ENCODE assay signal across 21 cellular contexts in genomic region chr20:7938058-7938457, GRCh38. TPM values are rescaled to one million over a fixed set of nuclear protein-coding genes. Genes with fewer than 3 reads are reported as not detected.
DNase-seq lines count a peak whose midpoint lies in the region; ATAC-seq, FAIRE-seq and TF ChIP-seq lines count a peak whose summit lies in the region.
"Had no signal": no experiment of that assay in that cellular context is flagged by ENCODE, and none has a peak within 500 bp of the region (broad histone marks: within the 10 kb centered on the region; RNA-seq: fewer than 3 reads in every experiment).

No MANE protein-coding gene starts in this region.

- H3K4me1 ChIP-seq in mammary epithelial cell (ENCODE audit: insufficient read depth, low read length) = peaks cover 12% of the 10 kb centered on the region
- peaks cover 23% of the 10 kb centered on the region for H3K4me1 ChIP-seq in HepG2 (ENCODE audit: insufficient read depth, low read length)
- H3K4me1 ChIP-seq: Caco-2 had no signal

- TF ChIP-seq CTCF in mammary epithelial cell (conservative IDR thresholded peaks at IDR 0.05 in 1 of 2, IDR thresholded peaks at IDR 0.05 in 1 of 2; ENCODE audit: extremely low read depth in 1 of 2, insufficient read depth in 1 of 2, low read depth in 1 of 2, low read length in 2 of 2) (no peak), MCF 10A (IDR thresholded peaks at IDR 0.05; ENCODE audit: unreplicated experiment) (no peak), HepG2 (CRISPR knock-in tag; IDR thresholded peaks at IDR 0.05) (no peak)

- FAIRE-seq in HepG2 (lab: Jason Lieb, UNC) = no peak
- FAIRE-seq: GM12892, H1, K562 had no signal

- ATAC-seq in HepG2 (no peak), GM21528 (IDR thresholded peaks at IDR 0.05; ENCODE audit: low FRiP score, unreplicated experiment) (no peak), HG02798 (IDR thresholded peaks at IDR 0.05; ENCODE audit: poor library complexity, unreplicated experiment) (no peak)
- ATAC-seq: K562 had no signal

- H3K27me3 ChIP-seq in mammary epithelial cell (ENCODE audit: insufficient read depth, low read length) = no peaks in the 10 kb centered on the region
- no peaks in the 10 kb centered on the region for H3K27me3 ChIP-seq in HepG2 (ENCODE audit: control insufficient read depth in 1 of 2, insufficient read depth in 2 of 2, low read length in 2 of 2)

- in situ Hi-C loops in mammary epithelial cell (cut with MboI; ENCODE audit: low sequenced_read_pairs in 2 of 2) = loop anchor here in 1 of 2 donors (25.0 kb wide), 1 partner anchor 774 kb away; no protein-coding TSS in a partner anchor
- in situ Hi-C loops in HepG2 (cut with HindIII; ENCODE audit: extremely low pct_ligation_motif_present, low pct_unique_long_range_greater_than_20kb) = loop anchor here (10.0 kb wide), 1 partner anchor 787 kb away; no protein-coding TSS in a partner anchor

- no peaks in the 10 kb centered on the region for H3K36me3 ChIP-seq in mammary epithelial cell (ENCODE audit: insufficient read depth, low read length)
- H3K36me3 ChIP-seq in HepG2 (replicated peaks in 1 of 2; ENCODE audit: control insufficient read depth in 1 of 2, insufficient read depth in 2 of 2, low read length in 2 of 2) = no peaks in the 10 kb centered on the region
- H3K36me3 ChIP-seq: HAP-1 had no signal

- POLR2A ChIA-PET in MCF 10A (lab: Yijun Ruan, JAX) = interaction anchor here (0.8 to 2.5 kb wide), 4 partner anchors 9 to 785 kb away, joined by 3 to 19 read pairs (median 4); partner anchors contain the start of gene TMX4
- POLR2A ChIA-PET in HepG2 (lab: Yijun Ruan, JAX) = no interaction called here

- H3K9me3 ChIP-seq in mammary epithelial cell (replicated peaks; ENCODE audit: insufficient read depth, low read length) (no peaks in the 10 kb centered on the region), HepG2 (ENCODE audit: low read length) (peaks cover 6% of the 10 kb centered on the region)
- H3K9me3 ChIP-seq: HAP-1 had no signal

- no peaks in the 10 kb centered on the region for H3K4me1 Mint-ChIP-seq in MCF 10A (ENCODE audit: insufficient read depth, unreplicated experiment)

- H3K9ac ChIP-seq in mammary epithelial cell (ENCODE audit: insufficient read depth, low read length) = no peak overlapping the region
- H3K9ac ChIP-seq in HepG2 (ENCODE audit: insufficient read depth, low read depth, low read length) = no peak overlapping the region

- no peaks in the 10 kb centered on the region for H3K9me3 Mint-ChIP-seq in MCF 10A (ENCODE audit: unreplicated experiment)
- H3K9me3 Mint-ChIP-seq: CD8-positive, alpha-beta memory T cell; HFFc6 had no signal

- 80% methylated on average over 2 of the region's 2 CpGs for WGBS in mammary epithelial cell (ENCODE audit: low coverage, missing lambda C conversion rate)
- WGBS in HepG2 (ENCODE audit: low lambda C conversion rate) = 4% methylated on average over 2 of the region's 2 CpGs

- TF ChIP-seq POLR2A in HepG2 (IDR thresholded peaks at IDR 0.05; ENCODE audit: insufficient read depth in 1 of 2, low read depth in 2 of 2, low read length in 2 of 2) = no peak

- H3K4me3 Mint-ChIP-seq in MCF 10A (ENCODE audit: unreplicated experiment) = no peak overlapping the region
- H3K4me3 Mint-ChIP-seq: CD8-positive, alpha-beta memory T cell; HFFc6 had no signal

- H2AFZ ChIP-seq in mammary epithelial cell (ENCODE audit: low read depth, low read length) (no peak overlapping the region), HepG2 (ENCODE audit: low read length) (no peak overlapping the region)

- no peaks in the 10 kb centered on the region for H3K36me3 Mint-ChIP-seq in MCF 10A (ENCODE audit: insufficient read depth, unreplicated experiment)
- H3K36me3 Mint-ChIP-seq: CD8-positive, alpha-beta memory T cell had no signal

- H3K27ac ChIP-seq in mammary epithelial cell (ENCODE audit: insufficient read depth, low read depth, low read length) (no peak overlapping the region), HepG2 (ENCODE audit: extremely low read length, insufficient read depth, low read length) (no peak overlapping the region)
- H3K27ac ChIP-seq: 22Rv1, HL-60 had no signal

- intact Hi-C loops in mammary epithelial cell (cut with micrococcal nuclease) = loop anchor here (5.0 kb wide), 3 partner anchors 79 to 449 kb away; partner anchors contain the start of gene TMX4
- intact Hi-C loops in MCF 10A (cut with micrococcal nuclease) = loop anchor here (5.0 kb wide), 1 partner anchor 194 kb away; the partner anchor contains the start of gene PLCB1
- intact Hi-C loops in HepG2 (cut with micrococcal nuclease; ENCODE audit: unreplicated experiment) = loop anchor here (10.0 kb wide), 1 partner anchor 1173 kb away; the partner anchor contains the start of gene BMP2

- no peak for TF ChIP-seq EP300 in HepG2 (IDR thresholded peaks at IDR 0.05; ENCODE audit: low read depth in 2 of 2, low read length in 2 of 2)
- TF ChIP-seq EP300 in HepG2 (CRISPR knock-in tag; IDR thresholded peaks at IDR 0.05; ENCODE audit: borderline replicate concordance) = no peak

- TF ChIP-seq RAD21 in HepG2 (CRISPR knock-in tag; IDR thresholded peaks at IDR 0.05) = no peak

- CTCF ChIA-PET in mammary epithelial cell (lab: Charles Lee; ENCODE audit: low non-redundant PET) = interaction anchor here (0.7 kb wide), 1 partner anchor 90 kb away, joined by 5 read pairs; no protein-coding TSS in a partner anchor
- CTCF ChIA-PET in MCF 10A (lab: Yijun Ruan, JAX) = interaction anchor here (0.6 to 11.9 kb wide), 12 partner anchors 11 to 1164 kb away, joined by 3 to 277 read pairs (median 5); no protein-coding TSS in a partner anchor
- CTCF ChIA-PET in HepG2 (lab: Yijun Ruan, JAX; ENCODE audit: low intra/inter-chr PET ratio, low total read pairs) = interaction anchor here (3.1 kb wide), 1 partner anchor 784 kb away, joined by 33 read pairs; no protein-coding TSS in a partner anchor

- H3K27ac Mint-ChIP-seq in MCF 10A (ENCODE audit: low read depth, unreplicated experiment) = no peak overlapping the region
- H3K27ac Mint-ChIP-seq: CD8-positive, alpha-beta memory T cell; HFFc6 had no signal

- H4K20me1 ChIP-seq in mammary epithelial cell (ENCODE audit: insufficient read depth, low read length) = no peaks in the 10 kb centered on the region
- H4K20me1 ChIP-seq in HepG2 (ENCODE audit: insufficient read depth, low read length) = no peaks in the 10 kb centered on the region

- no TSS peak for BruUV-seq in mammary epithelial cell (replicated peaks; lab: Mats Ljungman, UMichigan)
- BruUV-seq in MCF 10A (replicated peaks; lab: Mats Ljungman, UMichigan) = no TSS peak
- BruUV-seq in HepG2 (replicated peaks; lab: Mats Ljungman, UMichigan) = no TSS peak

- no peaks in the 10 kb centered on the region for H3K27me3 Mint-ChIP-seq in MCF 10A (ENCODE audit: insufficient read depth, unreplicated experiment)

- H3K79me2 ChIP-seq in mammary epithelial cell (ENCODE audit: insufficient read depth, low read length) = no peaks in the 10 kb centered on the region
- no peaks in the 10 kb centered on the region for H3K79me2 ChIP-seq in HepG2 (ENCODE audit: insufficient read depth, low read length)

- H3K4me3 ChIP-seq in mammary epithelial cell (replicated peaks in 1 of 3; ENCODE audit: insufficient read depth in 1 of 3, low read depth in 2 of 3, low read length in 3 of 3) = no peak overlapping the region
- H3K4me3 ChIP-seq in HepG2 (replicated peaks in 1 of 3; ENCODE audit: insufficient read depth in 1 of 3, low read depth in 2 of 3, low read length in 3 of 3) = no peak overlapping the region
- H3K4me3 ChIP-seq: HAP-1, K562 had no signal

- peak; percentile 28 for DNase-seq in mammary epithelial cell
- DNase-seq in MCF 10A (ENCODE audit: unreplicated experiment) = no peak
- DNase-seq in HepG2 (ENCODE audit: low spot score) = no peak
- DNase-seq in renal cortical epithelial cell (ENCODE audit: low read depth) = peak; percentile 6
- no peak for DNase-seq in C1 segment of cervical spinal cord (lab: John Stamatoyannopoulos, UW)
- no peak for DNase-seq in NCI-H1092 treated with DMSO at 0.1 percent for 48 hours (lab: John Stamatoyannopoulos, UW)
- DNase-seq: Caco-2; CD8-positive, alpha-beta memory T cell; DND-41; GDM1; HFFc6 had no signal

- H3K4me2 ChIP-seq in mammary epithelial cell (ENCODE audit: insufficient read depth, low read depth, low read length) (no peak overlapping the region), HepG2 (ENCODE audit: low read depth, low read length) (no peak overlapping the region)

- dilution Hi-C loops in mammary epithelial cell (cut with HindIII; ENCODE audit: low sequenced_read_pairs) = no loop called here

RNA-seq across cellular contexts. Expression of gene HAO1, which starts 2.2 kb away (rescaled TPM):
- not detected for total RNA-seq in mammary epithelial cell
- not detected for polyA plus RNA-seq in mammary epithelial cell
- not detected for polyA minus RNA-seq in mammary epithelial cell
- total RNA-seq in MCF 10A (2022) = not detected in 2 replicates
- not detected in 2 replicates for total RNA-seq in HepG2 (2016; rRNA removed; fragmentation: Illumina TruSeq; extraction: Trizol)
- total RNA-seq in HepG2 (2016; cell fraction: cytosol; rRNA removed; fragmentation: Illumina TruSeq; extraction: Trizol; ENCODE audit: low read depth) = not detected in 2 replicates
- not detected in 2 replicates for total RNA-seq in HepG2 (2016; cell fraction: insoluble cytoplasmic fraction; rRNA removed; fragmentation: Illumina TruSeq; extraction: Trizol)
- total RNA-seq in HepG2 (2016; cell fraction: membrane; rRNA removed; fragmentation: Illumina TruSeq; extraction: Trizol) = not detected in 2 replicates
- not detected in 2 replicates for total RNA-seq in HepG2 (2016; cell fraction: nucleus; rRNA removed; fragmentation: Illumina TruSeq; extraction: Trizol)
- polyA plus RNA-seq in HepG2 (2011; rRNA removed) = 0.03 TPM in 1 of 2 replicates, not detected in the other
- not detected in 2 replicates for polyA plus RNA-seq in HepG2 (2011; cell fraction: cytosol; rRNA removed)
- polyA plus RNA-seq in HepG2 (2011; cell fraction: nucleus; rRNA removed) = not detected in 2 replicates
- polyA plus RNA-seq in HepG2 (2012) = not detected in 2 replicates
- polyA plus RNA-seq in HepG2 (2016; cell fraction: cytosol; fragmentation: Illumina TruSeq; extraction: Trizol; ENCODE audit: low read depth) = not detected in 2 replicates
- not detected in 2 replicates for polyA plus RNA-seq in HepG2 (2016; cell fraction: insoluble cytoplasmic fraction; fragmentation: Illumina TruSeq; extraction: Trizol; ENCODE audit: low read depth)
- polyA plus RNA-seq in HepG2 (2016; cell fraction: membrane; fragmentation: Illumina TruSeq; extraction: Trizol; ENCODE audit: low read depth) = not detected in 2 replicates
- not detected in 2 replicates for polyA plus RNA-seq in HepG2 (2016; cell fraction: nucleus; fragmentation: Illumina TruSeq; extraction: Trizol; ENCODE audit: insufficient read depth, low read depth)
- not detected in 2 replicates for polyA minus RNA-seq in HepG2 (2011; rRNA and poly(A)+ RNA removed; ENCODE audit: low replicate concordance)
- polyA minus RNA-seq in HepG2 (2011; cell fraction: cytosol; rRNA and poly(A)+ RNA removed) = not detected in 2 replicates
- not detected in 2 replicates for polyA minus RNA-seq in HepG2 (2011; cell fraction: nucleus; rRNA and poly(A)+ RNA removed)
- total RNA-seq in renal cortical epithelial cell = 0.05 TPM in 1 of 2 replicates, not detected in the other
- total RNA-seq: A673; Caco-2; CD8-positive, alpha-beta memory T cell; H1; HFFc6; K562 had no signal
- polyA plus RNA-seq: BJ; CD8-positive, alpha-beta memory T cell; H1; K562 had no signal

Comparison
In these comparisons a context has a peak if more than half of its experiments do, and no peak if none do; other contexts are left out.
1. DNase-seq: peak in mammary epithelial cell (single experiment) and renal cortical epithelial cell (single experiment); none in MCF 10A (single experiment), HepG2 (single experiment), C1 segment of cervical spinal cord (0 of 14) and NCI-H1092 treated with DMSO at 0.1 percent for 48 hours (single experiment).